17 cellular contexts compared by ENCODE assay signal in the genomic region with DNA sequence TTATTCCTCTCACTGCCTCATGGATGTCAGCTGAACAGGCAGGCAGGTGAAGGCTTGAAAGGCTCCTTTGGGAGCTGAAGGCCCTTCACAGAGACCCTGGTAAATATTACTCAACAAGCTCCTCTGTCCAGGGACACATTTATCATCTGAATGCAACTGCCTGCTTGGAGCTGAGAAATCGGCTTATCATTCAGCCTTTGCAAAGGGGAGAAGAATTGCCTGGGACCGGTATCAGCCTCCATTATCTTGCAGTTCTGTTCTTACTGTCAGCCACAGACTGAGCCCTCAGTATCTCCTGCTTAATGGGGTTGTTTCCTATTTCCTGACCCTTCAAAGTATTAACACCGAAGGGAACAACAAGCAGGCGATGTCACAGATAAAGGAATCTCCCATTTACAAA.
DNase-seq lines count a peak whose midpoint lies in the region; ATAC-seq and TF ChIP-seq lines count a peak whose summit lies in the region.
"Had no signal": no experiment of that assay in that cellular context is flagged by ENCODE, and none has a peak within 500 bp of the region (broad histone marks: within the 10 kb centered on the region; RNA-seq: fewer than 3 reads in every experiment).

No MANE protein-coding gene starts in this region.

- H3K4me1 ChIP-seq in colonic mucosa (no peaks in the 10 kb centered on the region), gastrocnemius medialis (peaks cover 63 to 66% of the 10 kb centered on the region in 2 donors)

- DNase-seq in NCI-H2107 treated with DMSO at 0.1 percent for 48 hours (lab: John Stamatoyannopoulos, UW; ENCODE audit: unreplicated experiment) (peak; percentile 23), NCI-H2107 (lab: John Stamatoyannopoulos, UW) (no peak), NCI-H345 treated with DMSO at 0.1 percent for 48 hours (lab: John Stamatoyannopoulos, UW; ENCODE audit: unreplicated experiment) (peak; percentile 35), colonic mucosa (peak; percentile 6), gastrocnemius medialis (no peak), H4 (ENCODE audit: low spot score) (no peak), NCI-H1694 treated with DMSO at 0.1 percent for 48 hours (lab: John Stamatoyannopoulos, UW) (no peak)
- DNase-seq: activated CD8-positive, alpha-beta T cell treated with anti-CD3 and anti-CD28 coated beads, Interleukin-2, amount 10 ng/mL, durations not matched to agents 7 days and 5 days; activated T-cell treated with anti-CD3 and anti-CD28 coated beads, Interleukin-2, amount 50 U/mL, for 4 hours; Calu3; GOT3; naive thymus-derived CD8-positive, alpha-beta T cell; NCI-H524; stimulated activated CD4-positive, alpha-beta T cell treated with anti-CD3 and anti-CD28 coated beads, Interleukin-2, amount 100 ng/mL, for 24 hours; stomach had no signal

- intact Hi-C loops in colonic mucosa (cut with DNase I) (no loop called here), gastrocnemius medialis (cut with DNase I; ENCODE audit: low total_unique reads) (loop anchor here (5.0 kb wide), 1 partner anchor 409 kb away; no protein-coding TSS in a partner anchor)

- in situ Hi-C loops in gastrocnemius medialis (cut with MboI; ENCODE audit: low sequenced_read_pairs in 4 of 4), result loop anchor here in 1 of 4 donors (25.0 kb wide), 1 partner anchor 404 kb away; no protein-coding TSS in a partner anchor

- ATAC-seq in gastrocnemius medialis (no peak), HG03039 (IDR thresholded peaks at IDR 0.05; ENCODE audit: unreplicated experiment) (no peak)
- ATAC-seq: activated CD8-positive, alpha-beta T cell treated with anti-CD3 and anti-CD28 coated beads, Interleukin-2, amount 10 ng/mL, durations not matched to agents 7 days and 5 days; activated T-cell treated with anti-CD3 and anti-CD28 coated beads, Interleukin-2, amount 50 U/mL, for 4 hours; naive thymus-derived CD8-positive, alpha-beta T cell had no signal

- TF ChIP-seq POLR2A in gastrocnemius medialis (IDR thresholded peaks at IDR 0.05), result no peak

- no peaks in the 10 kb centered on the region for H3K36me3 ChIP-seq in colonic mucosa
- no peaks in the 10 kb centered on the region for H3K36me3 ChIP-seq in gastrocnemius medialis
- H3K36me3 ChIP-seq: stomach had no signal

- no peak for TF ChIP-seq CTCF in colonic mucosa (IDR thresholded peaks at IDR 0.05)
- no peak for TF ChIP-seq CTCF in gastrocnemius medialis (IDR thresholded peaks at IDR 0.05 in 4 of 5, conservative IDR thresholded peaks at IDR 0.05 in 1 of 5)

- H3K4me3 ChIP-seq in colonic mucosa (no peak overlapping the region), gastrocnemius medialis (no peak overlapping the region)
- H3K4me3 ChIP-seq: stomach had no signal

- H3K27me3 ChIP-seq in colonic mucosa, result no peaks in the 10 kb centered on the region
- H3K27me3 ChIP-seq in gastrocnemius medialis, result no peaks in the 10 kb centered on the region
- H3K27me3 ChIP-seq: stomach had no signal

- H3K27ac ChIP-seq in colonic mucosa (no peak overlapping the region), gastrocnemius medialis (peak overlapping the region in 3 of 4 donors; percentile 23 to 98 (median 94))
- H3K27ac ChIP-seq: parathyroid adenoma, stomach had no signal

- no peak overlapping the region for H3K9ac ChIP-seq in colonic mucosa (ENCODE audit: low read depth in 2 of 2, low read length in 2 of 2)
- H3K9ac ChIP-seq: parathyroid adenoma had no signal

- H3K9me3 ChIP-seq in colonic mucosa, result no peaks in the 10 kb centered on the region
- no peaks in the 10 kb centered on the region for H3K9me3 ChIP-seq in gastrocnemius medialis
- H3K9me3 ChIP-seq: stomach had no signal

Comparison
In these comparisons a context has a peak if more than half of its experiments do, and no peak if none do; other contexts are left out.
1. DNase-seq: peak in NCI-H2107 treated with DMSO at 0.1 percent for 48 hours (single experiment), NCI-H345 treated with DMSO at 0.1 percent for 48 hours (single experiment) and colonic mucosa (single experiment); none in NCI-H2107 (single experiment), gastrocnemius medialis (0 of 2), H4 (single experiment) and NCI-H1694 treated with DMSO at 0.1 percent for 48 hours (single experiment).